Comparison of ENCODE assay signal across 2 cellular contexts in genomic region chr7:157000741-157001653, GRCh38.
TF ChIP-seq lines count a peak whose summit lies in the region.

No MANE protein-coding gene starts in this region.

TF ChIP-seq in HEK293, 187 proteins besides CTCF, POLR2A, EP300 and RAD21 (continued from another document and continues in another):
- TF ChIP-seq ZBTB6 (tag by site-specific recombination; IDR thresholded peaks at IDR 0.05) (peak; percentile 78; the same call in 1 of the 2 replicates), ZNF16 (tag by site-specific recombination; IDR thresholded peaks at IDR 0.05; ENCODE audit: low read depth) (no peak), GLIS1 (tag by site-specific recombination; IDR thresholded peaks at IDR 0.05) (peak; percentile 79), ZNF37A (tag by site-specific recombination; IDR thresholded peaks at IDR 0.05) (no peak), ZBTB8A (tag by site-specific recombination; IDR thresholded peaks at IDR 0.05) (peak; percentile 65; the same call in 1 of the 2 replicates), BCL6B (tag by site-specific recombination; IDR thresholded peaks at IDR 0.05) (no peak), ZNF23 (tag by site-specific recombination; IDR thresholded peaks at IDR 0.05; ENCODE audit: borderline replicate concordance) (no peak), ZBTB17 (tag by site-specific recombination; IDR thresholded peaks at IDR 0.05) (peak; percentile 54; the same call in 1 of the 2 replicates), ZNF2 (tag by site-specific recombination; IDR thresholded peaks at IDR 0.05) (no peak), PRDM4 (tag by site-specific recombination; IDR thresholded peaks at IDR 0.05) (0 out of 2 replicates have a peak, but pooled peaks have one; percentile 25), PRDM10 (tag by site-specific recombination; IDR thresholded peaks at IDR 0.05) (no peak), ZNF658 (tag by site-specific recombination; IDR thresholded peaks at IDR 0.05) (no peak), ZNF623 (tag by site-specific recombination; IDR thresholded peaks at IDR 0.05) (no peak), ZNF692 (tag by site-specific recombination; IDR thresholded peaks at IDR 0.05) (0 out of 2 replicates have a peak, but pooled peaks have one; percentile 16)

TF ChIP-seq in GM12878, 131 proteins besides CTCF, POLR2A, EP300 and RAD21 (continued from another document):
- TF ChIP-seq USF2 (IDR thresholded peaks at IDR 0.05; ENCODE audit: borderline replicate concordance, low read depth, low read length) (no peak), JUNB (IDR thresholded peaks at IDR 0.05) (no peak), PML (IDR thresholded peaks at IDR 0.05; ENCODE audit: low read length) (no peak), SP1 (IDR thresholded peaks at IDR 0.05; ENCODE audit: low read depth, low read length) (no peak), PRDM15 (CRISPR knock-in tag; IDR thresholded peaks at IDR 0.05) (no peak), NFXL1 (IDR thresholded peaks at IDR 0.05; ENCODE audit: borderline replicate concordance) (no peak)
TF ChIP-seq in GM12878: peak in this region for 1.
